Comparison of ENCODE assay signal across 8 cellular contexts in genomic region chr2:10285578-10286198, GRCh38. TPM values are rescaled to one million over a fixed set of nuclear protein-coding genes. Genes with fewer than 3 reads are reported as not detected.
DNase-seq lines count a peak whose midpoint lies in the region; ATAC-seq and TF ChIP-seq lines count a peak whose summit lies in the region.

No MANE protein-coding gene starts in this region.

- DNase-seq in DMS 273 treated with DMSO at 0.1 percent for 48 hours (lab: John Stamatoyannopoulos, UW) (peak; percentile 14), NCI-H446 (lab: John Stamatoyannopoulos, UW) (peak; percentile 20 to 72), choroid plexus epithelial cell (ENCODE audit: low read depth) (peak; percentile 7), lower lobe of right lung (peak; percentile 89), upper lobe of right lung (peak; percentile 90)
- no peak for DNase-seq in activated CD4-positive, CD25-positive, alpha-beta regulatory T cell (lab: John Stamatoyannopoulos, UW)

- intact Hi-C loops in lower lobe of right lung (cut with DNase I), result no loop called here
- intact Hi-C loops in upper lobe of right lung (cut with DNase I), result no loop called here

- H3K9me3 ChIP-seq in lower lobe of right lung (no peaks in the 10 kb centered on the region), upper lobe of right lung (no peaks in the 10 kb centered on the region)

- TF ChIP-seq CTCF in choroid plexus epithelial cell (conservative IDR thresholded peaks at IDR 0.05; ENCODE audit: low read depth, low read length) (no peak), lower lobe of right lung (IDR thresholded peaks at IDR 0.05) (no peak), upper lobe of right lung (IDR thresholded peaks at IDR 0.05) (no peak)

- H3K4me3 ChIP-seq in choroid plexus epithelial cell (ENCODE audit: low read depth, low read length) (no peak overlapping the region), lower lobe of right lung (no peak overlapping the region), upper lobe of right lung (no peak overlapping the region)

- H3K27ac ChIP-seq in lower lobe of right lung, result peak overlapping the region; percentile 71
- H3K27ac ChIP-seq in upper lobe of right lung, result peak overlapping the region; percentile 73

- peaks cover 32% of the 10 kb centered on the region for H3K4me1 ChIP-seq in lower lobe of right lung
- peaks cover 22% of the 10 kb centered on the region for H3K4me1 ChIP-seq in upper lobe of right lung

- H3K36me3 ChIP-seq in lower lobe of right lung (no peaks in the 10 kb centered on the region), upper lobe of right lung (no peaks in the 10 kb centered on the region)

- ATAC-seq in lower lobe of right lung (peak; percentile 86 to 89), upper lobe of right lung (peak; percentile 87), GM21576 (IDR thresholded peaks at IDR 0.05; ENCODE audit: unreplicated experiment) (no peak), HG03432 (IDR thresholded peaks at IDR 0.05; ENCODE audit: unreplicated experiment) (no peak)

- H3K27me3 ChIP-seq in lower lobe of right lung (ENCODE audit: low read depth) (no peaks in the 10 kb centered on the region), upper lobe of right lung (no peaks in the 10 kb centered on the region)

RNA-seq across cellular contexts. Expression of gene HPCAL1, which starts 17.0 kb away (rescaled TPM):
- total RNA-seq in lower lobe of right lung (132 TPM), upper lobe of right lung (160 TPM)

Comparison
In these comparisons a context has a peak if more than half of its experiments do, and no peak if none do; other contexts are left out.
1. DNase-seq: peak in DMS 273 treated with DMSO at 0.1 percent for 48 hours (single experiment), NCI-H446 (2 of 2), choroid plexus epithelial cell (single experiment), lower lobe of right lung (single experiment) and upper lobe of right lung (single experiment); none in activated CD4-positive, CD25-positive, alpha-beta regulatory T cell (0 of 4).
2. ATAC-seq: peak in lower lobe of right lung (2 of 2) and upper lobe of right lung (single experiment); none in GM21576 (single experiment) and HG03432 (single experiment).